Comparison of ENCODE assay signal across 26 cellular contexts in genomic region chr16:12110361-12111107, GRCh38.
DNase-seq lines count a peak whose midpoint lies in the region; FAIRE-seq and TF ChIP-seq lines count a peak whose summit lies in the region.
"Had no signal": no experiment of that assay in that cellular context is flagged by ENCODE, and none has a peak within 500 bp of the region (broad histone marks: within the 10 kb centered on the region; RNA-seq: fewer than 3 reads in every experiment).

No MANE protein-coding gene starts in this region.

- no peaks in the 10 kb centered on the region for H3K79me2 ChIP-seq in mammary epithelial cell (ENCODE audit: insufficient read depth, low read length)

- no peak overlapping the region for H3K9ac ChIP-seq in BLaER1 treated with 17β-estradiol and CSF1 and Interleukin-3, amounts not matched to agents 10 nM and 100 nM
- H3K9ac ChIP-seq in kidney (ENCODE audit: low read length in 2 of 2) (no peak overlapping the region), mammary epithelial cell (ENCODE audit: insufficient read depth, low read length) (no peak overlapping the region)

- no peak overlapping the region for H3K4me3 Mint-ChIP-seq in endothelial cell (ENCODE audit: unreplicated experiment)
- H3K4me3 Mint-ChIP-seq: CD4-positive, alpha-beta memory T cell had no signal

- H3K36me3 ChIP-seq in BLaER1 treated with 17β-estradiol and CSF1 and Interleukin-3, amounts not matched to agents 10 nM and 100 nM: peaks cover 0 to 20% (median 6%) of the 10 kb centered on the region in 11 experiments; a peak in 11 of 22 replicates
- peaks cover 0 to 6% of the 10 kb centered on the region in 2 donors for H3K36me3 ChIP-seq in kidney (ENCODE audit: control insufficient read depth in 1 of 2, insufficient read depth in 2 of 2, low read length in 2 of 2)
- no peaks in the 10 kb centered on the region for H3K36me3 ChIP-seq in mammary epithelial cell (ENCODE audit: insufficient read depth, low read length)

- peaks cover 0 to 82% (median 11%) of the 10 kb centered on the region in 11 experiments; a peak in 9 of 22 replicates for H4K20me1 ChIP-seq in BLaER1 treated with 17β-estradiol and CSF1 and Interleukin-3, amounts not matched to agents 10 nM and 100 nM
- no peaks in the 10 kb centered on the region for H4K20me1 ChIP-seq in mammary epithelial cell (ENCODE audit: insufficient read depth, low read length)

- peaks cover 0 to 3% (median under 1%) of the 10 kb centered on the region in 11 experiments; a peak in 10 of 22 replicates for H3K9me3 ChIP-seq in BLaER1 treated with 17β-estradiol and CSF1 and Interleukin-3, amounts not matched to agents 10 nM and 100 nM (replicated peaks in 1 of 11)
- H3K9me3 ChIP-seq in kidney (ENCODE audit: control insufficient read depth in 1 of 2, low read length in 2 of 2) (no peaks in the 10 kb centered on the region), mammary epithelial cell (replicated peaks; ENCODE audit: insufficient read depth, low read length) (no peaks in the 10 kb centered on the region)

- in situ Hi-C loops in mammary epithelial cell (cut with MboI; ENCODE audit: low sequenced_read_pairs in 2 of 2): no loop called here

- BruUV-seq in mammary epithelial cell (replicated peaks; lab: Mats Ljungman, UMichigan): no TSS peak

- H3K4me2 ChIP-seq in BLaER1 treated with 17β-estradiol and CSF1 and Interleukin-3, amounts not matched to agents 10 nM and 100 nM: peak overlapping the region in 8 of 11 experiments; percentile 48 to 79 (median 68); a peak in 15 of 22 replicates
- H3K4me2 ChIP-seq in mammary epithelial cell (ENCODE audit: insufficient read depth, low read depth, low read length): no peak overlapping the region

- 77% methylated on average over 10 of the region's 10 CpGs for WGBS in mammary epithelial cell (ENCODE audit: low coverage, missing lambda C conversion rate)

- no peaks in the 10 kb centered on the region for H3K36me3 Mint-ChIP-seq in endothelial cell (ENCODE audit: low read depth, unreplicated experiment)

- no peak overlapping the region for H3K4me3 ChIP-seq in BLaER1 treated with 17β-estradiol and CSF1 and Interleukin-3, amounts not matched to agents 10 nM and 100 nM
- H3K4me3 ChIP-seq in kidney (ENCODE audit: low read length in 2 of 2) (no peak overlapping the region), mammary epithelial cell (replicated peaks in 1 of 3; ENCODE audit: insufficient read depth in 1 of 3, low read depth in 2 of 3, low read length in 3 of 3) (no peak overlapping the region)
- H3K4me3 ChIP-seq: SK-N-MC had no signal

- intact Hi-C loops in kidney (cut with DNase I) (no loop called here), posterior vena cava (cut with DNase I) (no loop called here), mammary epithelial cell (cut with micrococcal nuclease) (no loop called here)

- peaks cover 5 to 88% (median 58%) of the 10 kb centered on the region in 10 experiments; a peak in 18 of 20 replicates for H3K4me1 ChIP-seq in BLaER1 treated with 17β-estradiol and CSF1 and Interleukin-3, amounts not matched to agents 10 nM and 100 nM
- peaks cover 6 to 16% of the 10 kb centered on the region in 2 donors for H3K4me1 ChIP-seq in kidney (ENCODE audit: control insufficient read depth in 1 of 2, insufficient read depth in 1 of 2, low read depth in 1 of 2, low read length in 2 of 2)
- H3K4me1 ChIP-seq in mammary epithelial cell (ENCODE audit: insufficient read depth, low read length): no peaks in the 10 kb centered on the region

- no peak overlapping the region for H3K27ac ChIP-seq in BLaER1 treated with 17β-estradiol and CSF1 and Interleukin-3, amounts not matched to agents 10 nM and 100 nM
- H3K27ac ChIP-seq in kidney (ENCODE audit: low read depth in 2 of 2, low read length in 2 of 2): peak overlapping the region in 1 of 2 donors; percentile 14
- no peak overlapping the region for H3K27ac ChIP-seq in mammary epithelial cell (ENCODE audit: insufficient read depth, low read depth, low read length)
- H3K27ac ChIP-seq: RWPE1, SK-N-MC had no signal

- CTCF ChIA-PET in mammary epithelial cell (lab: Charles Lee; ENCODE audit: low non-redundant PET): no interaction called here

- no peak overlapping the region for H3K27ac Mint-ChIP-seq in endothelial cell (ENCODE audit: unreplicated experiment)

- no peak for FAIRE-seq in kidney (lab: Jason Lieb, UNC)
- FAIRE-seq: A204.1, G401.6, HTR-8/SVneo had no signal

- TF ChIP-seq CTCF in kidney (IDR thresholded peaks at IDR 0.05; ENCODE audit: borderline replicate concordance, extremely low read depth, insufficient read depth) (no peak), mammary epithelial cell (conservative IDR thresholded peaks at IDR 0.05 in 1 of 2, IDR thresholded peaks at IDR 0.05 in 1 of 2; ENCODE audit: extremely low read depth in 1 of 2, insufficient read depth in 1 of 2, low read depth in 1 of 2, low read length in 2 of 2) (no peak), endothelial cell (IDR thresholded peaks at IDR 0.05; ENCODE audit: unreplicated experiment) (no peak)

- peak; percentile 13 for DNase-seq in MV-4-11 (lab: John Stamatoyannopoulos, UW)
- DNase-seq in kidney: peak; percentile 19
- DNase-seq in posterior vena cava (ENCODE audit: low spot score): peak; percentile 29
- no peak for DNase-seq in SKM-1 treated with dmso at 0.1 percent for 144 hours (lab: John Stamatoyannopoulos, UW; ENCODE audit: unreplicated experiment)
- no peak for DNase-seq in mammary epithelial cell
- DNase-seq in endothelial cell (ENCODE audit: low spot score): no peak
- DNase-seq in stimulated activated CD8-positive, alpha-beta memory T cell treated with anti-CD3 and anti-CD28 coated beads, Interleukin-4, amount 100 ng/mL, for 48 hours: no peak
- DNase-seq: C1 segment of cervical spinal cord; CD4-positive, alpha-beta memory T cell; COR-L47; DMS53; H7; NCI-H1105; NCI-H1436 treated with DMSO at 0.1 percent for 48 hours; NCI-H187 treated with DMSO at 0.1 percent for 48 hours; NCI-H446; NCI-H524 treated with DMSO at 0.1 percent for 48 hours; NCI-H774; SHP77 treated with DMSO at 0.1 percent for 48 hours; SW 1271 had no signal

- dilution Hi-C loops in mammary epithelial cell (cut with HindIII; ENCODE audit: low sequenced_read_pairs): no loop called here

- H3K9me3 Mint-ChIP-seq in endothelial cell (ENCODE audit: unreplicated experiment): no peaks in the 10 kb centered on the region
- H3K9me3 Mint-ChIP-seq: CD4-positive, alpha-beta memory T cell had no signal

- H2AFZ ChIP-seq in mammary epithelial cell (ENCODE audit: low read depth, low read length): no peak overlapping the region

- H3K4me1 Mint-ChIP-seq in endothelial cell (ENCODE audit: unreplicated experiment): peaks cover 4% of the 10 kb centered on the region

- H3K27me3 Mint-ChIP-seq in endothelial cell (ENCODE audit: unreplicated experiment): peaks cover 2% of the 10 kb centered on the region
- H3K27me3 Mint-ChIP-seq: CD4-positive, alpha-beta memory T cell had no signal

- no peaks in the 10 kb centered on the region for H3K27me3 ChIP-seq in BLaER1 treated with 17β-estradiol and CSF1 and Interleukin-3, amounts not matched to agents 10 nM and 100 nM
- H3K27me3 ChIP-seq in mammary epithelial cell (ENCODE audit: insufficient read depth, low read length): no peaks in the 10 kb centered on the region

Comparison
In these comparisons a context has a peak if more than half of its experiments do, and no peak if none do; other contexts are left out.
1. DNase-seq: peak in MV-4-11 (single experiment), kidney (single experiment) and posterior vena cava (single experiment); none in SKM-1 treated with dmso at 0.1 percent for 144 hours (single experiment), mammary epithelial cell (single experiment), endothelial cell (single experiment) and stimulated activated CD8-positive, alpha-beta memory T cell treated with anti-CD3 and anti-CD28 coated beads, Interleukin-4, amount 100 ng/mL, for 48 hours (single experiment).